ENCODE assay signal across 10 cellular contexts in genomic region chr13:72397265-72397664, GRCh38.
DNase-seq lines count a peak whose midpoint lies in the region.
"Had no signal": no experiment of that assay in that cellular context is flagged by ENCODE, and none has a peak within 500 bp of the region (broad histone marks: within the 10 kb centered on the region; RNA-seq: fewer than 3 reads in every experiment).

No MANE protein-coding gene starts in this region.

- DNase-seq in DMS153 (lab: John Stamatoyannopoulos, UW) (peak; percentile 26), DMS153 treated with DMSO at 0.1 percent for 48 hours (lab: John Stamatoyannopoulos, UW; ENCODE audit: unreplicated experiment) (no peak), COR-L47 (lab: John Stamatoyannopoulos, UW) (peak; percentile 8), SK-N-DZ (ENCODE audit: low spot score) (peak; percentile 28), putamen (ENCODE audit: low spot score) (peak; percentile 53), NCI-H128 (lab: John Stamatoyannopoulos, UW; ENCODE audit: unreplicated experiment) (no peak), DMS 273 (lab: John Stamatoyannopoulos, UW; ENCODE audit: unreplicated experiment) (no peak)
- no peak for DNase-seq in activated CD4-positive, CD25-positive, alpha-beta regulatory T cell (lab: John Stamatoyannopoulos, UW)
- DNase-seq: AML-193; CD4-positive, alpha-beta T cell had no signal

Comparison
In these comparisons a context has a peak if more than half of its experiments do, and no peak if none do; other contexts are left out.
1. DNase-seq: peak in DMS153 (single experiment), COR-L47 (single experiment), SK-N-DZ (single experiment) and putamen (single experiment); none in DMS153 treated with DMSO at 0.1 percent for 48 hours (single experiment), NCI-H128 (single experiment), DMS 273 (single experiment) and activated CD4-positive, CD25-positive, alpha-beta regulatory T cell (0 of 4).